19 cellular contexts compared by ENCODE assay signal in the genomic region with DNA sequence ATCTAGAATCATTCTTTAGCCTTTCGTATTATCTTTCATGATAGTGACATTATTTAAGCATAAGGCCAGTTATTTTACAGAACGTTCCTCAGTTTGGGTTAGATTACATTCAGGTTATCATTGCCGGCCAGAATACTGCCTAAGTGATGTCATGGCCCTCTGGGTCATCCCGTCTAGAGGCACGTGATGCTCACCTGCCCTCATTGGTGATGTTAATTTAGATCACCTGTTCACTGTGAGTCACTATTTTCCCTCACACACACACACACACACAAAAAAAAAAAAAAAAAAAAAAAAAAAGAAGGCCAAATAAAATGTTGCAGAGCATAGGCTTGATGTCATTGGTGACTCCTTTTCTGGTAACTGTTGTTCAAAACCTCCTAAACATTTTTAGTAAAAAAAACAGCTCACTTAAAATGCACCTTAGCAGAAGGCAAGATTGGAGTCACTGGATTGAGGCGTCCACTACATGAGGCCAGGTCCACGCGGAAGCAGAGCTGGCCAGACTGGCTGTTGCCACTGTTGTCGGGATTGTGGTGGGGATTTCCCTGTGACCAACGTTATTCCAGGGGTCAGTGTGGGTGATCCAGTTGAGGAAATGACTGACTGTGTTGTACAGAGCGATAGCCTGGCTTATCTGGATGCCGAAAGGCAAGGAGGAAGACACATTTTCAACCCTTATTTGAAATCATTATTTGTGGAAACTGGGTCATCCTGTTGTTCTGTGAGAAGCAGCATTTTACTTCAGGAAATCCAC. TPM values are rescaled to one million over a fixed set of nuclear protein-coding genes. Genes with fewer than 3 reads are reported as not detected.
"Had no signal": no experiment of that assay in that cellular context is flagged by ENCODE, and none has a peak within 500 bp of the region (broad histone marks: within the 10 kb centered on the region; RNA-seq: fewer than 3 reads in every experiment).

No MANE protein-coding gene starts in this region.

- H3K4me1 ChIP-seq: psoas muscle had no signal

- H3K27ac ChIP-seq: esophagus muscularis mucosa, psoas muscle, thoracic aorta, VCaP had no signal

- H3K9me3 ChIP-seq: esophagus muscularis mucosa, psoas muscle, thoracic aorta had no signal

- ATAC-seq: activated CD4-positive, alpha-beta T cell treated with anti-CD3 and anti-CD28 coated beads for 36 hours; activated CD8-positive, alpha-beta T cell treated with anti-CD3 and anti-CD28 coated beads for 36 hours; activated T-cell treated with anti-CD3 and anti-CD28 coated beads, Interleukin-2, amount 50 U/mL, for 72 hours; psoas muscle; stimulated activated naive CD8-positive, alpha-beta T cell treated with anti-CD3 and anti-CD28 coated beads, Interleukin-15, amount 100 ng/mL, for 72 hours had no signal

- H3K27me3 ChIP-seq: esophagus muscularis mucosa had no signal

- H3K4me3 Mint-ChIP-seq: activated CD4-positive, alpha-beta T cell treated with anti-CD3 and anti-CD28 coated beads for 36 hours; activated CD8-positive, alpha-beta T cell treated with anti-CD3 and anti-CD28 coated beads for 36 hours; activated naive CD8-positive, alpha-beta T cell; activated T-cell treated with anti-CD3 and anti-CD28 coated beads, Interleukin-2, amount 50 U/mL, for 72 hours; immature natural killer cell; nephron progenitor cell; stimulated activated naive CD8-positive, alpha-beta T cell treated with anti-CD3 and anti-CD28 coated beads, Interleukin-15, amount 100 ng/mL, for 72 hours had no signal

- H3K27ac Mint-ChIP-seq: activated CD4-positive, alpha-beta T cell treated with anti-CD3 and anti-CD28 coated beads for 36 hours; activated CD8-positive, alpha-beta T cell treated with anti-CD3 and anti-CD28 coated beads for 36 hours; activated naive CD8-positive, alpha-beta T cell; activated T-cell treated with anti-CD3 and anti-CD28 coated beads, Interleukin-2, amount 50 U/mL, for 72 hours; immature natural killer cell; stimulated activated naive CD8-positive, alpha-beta T cell treated with anti-CD3 and anti-CD28 coated beads, Interleukin-15, amount 100 ng/mL, for 72 hours had no signal

- H3K4me3 ChIP-seq: esophagus muscularis mucosa, psoas muscle, thoracic aorta had no signal

- H3K4me1 Mint-ChIP-seq: activated CD4-positive, alpha-beta T cell treated with anti-CD3 and anti-CD28 coated beads for 36 hours; immature natural killer cell; stimulated activated naive CD8-positive, alpha-beta T cell treated with anti-CD3 and anti-CD28 coated beads, Interleukin-15, amount 100 ng/mL, for 72 hours had no signal

- DNase-seq: activated CD4-positive, alpha-beta T cell treated with anti-CD3 and anti-CD28 coated beads for 36 hours; activated CD8-positive, alpha-beta T cell treated with anti-CD3 and anti-CD28 coated beads for 36 hours; activated gamma-delta T cell treated with Interleukin-2 at 50 U/mL for 16 hours; activated T-cell treated with anti-CD3 and anti-CD28 coated beads, Interleukin-2, amount 50 U/mL, for 72 hours; amniotic stem cell; caudate nucleus; glutamatergic neuron; immature natural killer cell; nephron progenitor cell; psoas muscle; stimulated activated CD4-positive, alpha-beta T cell treated with anti-CD3 and anti-CD28 coated beads, Interleukin-1b, Interleukin-23, amount 100 ng/mL, for 48 hours; stimulated activated naive CD8-positive, alpha-beta T cell treated with anti-CD3 and anti-CD28 coated beads, Interleukin-15, amount 100 ng/mL, for 72 hours; T-helper 9 cell had no signal

RNA-seq across cellular contexts. Expression of gene CNGA3, which starts 52.1 kb away (rescaled TPM):
- total RNA-seq: activated CD4-positive, alpha-beta T cell treated with anti-CD3 and anti-CD28 coated beads for 36 hours; activated CD8-positive, alpha-beta T cell treated with anti-CD3 and anti-CD28 coated beads for 36 hours; activated T-cell treated with anti-CD3 and anti-CD28 coated beads, Interleukin-2, amount 50 U/mL, for 72 hours; osteocyte; psoas muscle; thoracic aorta; ureter had no signal
- polyA plus RNA-seq: immature natural killer cell had no signal
